ENCODE assay signal across 9 cellular contexts in genomic region chr15:96273317-96274086, GRCh38. TPM values are rescaled to one million over a fixed set of nuclear protein-coding genes. Genes with fewer than 3 reads are reported as not detected.
DNase-seq lines count a peak whose midpoint lies in the region; ATAC-seq and TF ChIP-seq lines count a peak whose summit lies in the region.
"Had no signal": no experiment of that assay in that cellular context is flagged by ENCODE, and none has a peak within 500 bp of the region (broad histone marks: within the 10 kb centered on the region; RNA-seq: fewer than 3 reads in every experiment).

No MANE protein-coding gene starts in this region.

- H3K36me3 Mint-ChIP-seq in activated T-cell treated with anti-CD3 and anti-CD28 coated beads, Interleukin-2, amount 50 U/mL, for 4 hours (ENCODE audit: insufficient read depth): no peaks in the 10 kb centered on the region
- H3K36me3 Mint-ChIP-seq: CD8-positive, alpha-beta memory T cell had no signal

- no peaks in the 10 kb centered on the region for H3K4me1 Mint-ChIP-seq in activated T-cell treated with anti-CD3 and anti-CD28 coated beads, Interleukin-2, amount 50 U/mL, for 4 hours (ENCODE audit: low read depth)
- H3K4me1 Mint-ChIP-seq: CD8-positive, alpha-beta memory T cell had no signal

- DNase-seq in activated T-cell treated with anti-CD3 and anti-CD28 coated beads for 48 hours (ENCODE audit: low read depth) (peak; percentile 18), M059J (ENCODE audit: low read depth) (peak; percentile 99), epithelial cell of prostate (ENCODE audit: low read depth, low spot score) (peak; percentile 100), prostate gland (ENCODE audit: low spot score) (no peak), superior temporal gyrus (ENCODE audit: extremely low spot score) (no peak), SHP77 (lab: John Stamatoyannopoulos, UW) (no peak)
- no peak for DNase-seq in activated T-cell treated with anti-CD3 and anti-CD28 coated beads, Interleukin-2, amount 50 U/mL, for 4 hours
- DNase-seq in stimulated activated CD8-positive, alpha-beta memory T cell treated with anti-CD3 and anti-CD28 coated beads, Interleukin-4, amount 100 ng/mL, for 48 hours: peak; percentile 54
- DNase-seq: CD8-positive, alpha-beta memory T cell had no signal

- H3K4me1 ChIP-seq in prostate gland (replicated peaks): no peaks in the 10 kb centered on the region

- no peak overlapping the region for H3K4me3 Mint-ChIP-seq in activated T-cell treated with anti-CD3 and anti-CD28 coated beads, Interleukin-2, amount 50 U/mL, for 4 hours
- H3K4me3 Mint-ChIP-seq: CD8-positive, alpha-beta memory T cell had no signal

- H3K4me3 ChIP-seq in prostate gland: no peak overlapping the region

- TF ChIP-seq CTCF in prostate gland (IDR thresholded peaks at IDR 0.05): no peak

- WGBS in prostate gland: 90% methylated on average over 15 of the region's 15 CpGs

- H3K36me3 ChIP-seq in prostate gland: no peaks in the 10 kb centered on the region

- no peak for TF ChIP-seq POLR2A in prostate gland (IDR thresholded peaks at IDR 0.05)

- no peak for ATAC-seq in activated T-cell treated with anti-CD3 and anti-CD28 coated beads, Interleukin-2, amount 50 U/mL, for 4 hours

- H3K9me3 ChIP-seq in prostate gland: no peaks in the 10 kb centered on the region

- peaks cover 4% of the 10 kb centered on the region for H3K9me3 Mint-ChIP-seq in activated T-cell treated with anti-CD3 and anti-CD28 coated beads, Interleukin-2, amount 50 U/mL, for 4 hours

- H3K27ac ChIP-seq in epithelial cell of prostate (peak overlapping the region; percentile 83), prostate gland (no peak overlapping the region)

- peaks cover 9% of the 10 kb centered on the region for H3K27me3 Mint-ChIP-seq in activated T-cell treated with anti-CD3 and anti-CD28 coated beads, Interleukin-2, amount 50 U/mL, for 4 hours (ENCODE audit: low read depth)

- H3K27me3 ChIP-seq in prostate gland (replicated peaks; ENCODE audit: insufficient read depth): no peaks in the 10 kb centered on the region

- intact Hi-C loops in prostate gland (cut with DNase I): no loop called here

RNA-seq across cellular contexts. Expression of gene NR2F2, which starts 57.0 kb away (rescaled TPM):
- under 1 TPM; 0.13 to 0.24 (median 0.15) TPM for total RNA-seq in activated T-cell treated with anti-CD3 and anti-CD28 coated beads, Interleukin-2, amount 50 U/mL, for 4 hours
- 34.1 and 37.8 TPM in 2 replicates for total RNA-seq in M059J (2014; rRNA removed; shearing (Covaris generic))
- 10 to 100 TPM; 48.7 to 58.1 TPM for total RNA-seq in prostate gland
- total RNA-seq: CD8-positive, alpha-beta memory T cell had no signal

Comparison
In these comparisons a context has a peak if more than half of its experiments do, and no peak if none do; other contexts are left out.
1. DNase-seq: peak in activated T-cell treated with anti-CD3 and anti-CD28 coated beads for 48 hours (single experiment), M059J (single experiment), epithelial cell of prostate (single experiment) and stimulated activated CD8-positive, alpha-beta memory T cell treated with anti-CD3 and anti-CD28 coated beads, Interleukin-4, amount 100 ng/mL, for 48 hours (single experiment); none in activated T-cell treated with anti-CD3 and anti-CD28 coated beads, Interleukin-2, amount 50 U/mL, for 4 hours (single experiment), prostate gland (single experiment), superior temporal gyrus (single experiment) and SHP77 (0 of 2).
2. RNA of gene NR2F2, which starts 57.0 kb away (total RNA-seq): 48.7 to 58.1 TPM in prostate gland and 34.1 to 37.8 TPM in M059J; 0.13 to 0.24 TPM in activated T-cell treated with anti-CD3 and anti-CD28 coated beads, Interleukin-2, amount 50 U/mL, for 4 hours; every median in the first group is over 10 times any median in the second.